15 cellular contexts compared by ENCODE assay signal in the genomic region with DNA sequence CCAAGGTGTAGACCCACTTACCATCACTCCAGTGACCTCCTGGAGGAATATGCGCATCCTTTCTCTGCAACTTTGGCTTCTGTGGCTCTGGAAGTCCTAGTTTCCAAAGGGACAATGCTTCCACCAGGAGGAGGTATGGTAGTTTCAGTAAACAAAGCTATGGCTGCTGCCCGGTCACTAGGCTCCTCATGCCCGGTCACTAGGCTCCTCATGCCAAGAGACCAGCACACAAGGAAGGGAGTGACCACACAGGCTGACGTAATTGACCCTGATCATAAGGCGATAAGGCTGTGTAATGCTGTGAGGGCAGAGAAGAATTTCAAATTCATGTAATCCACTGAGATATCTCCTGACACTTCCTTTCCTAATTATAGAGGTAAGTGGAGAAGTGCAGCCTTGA.
"Had no signal": no experiment of that assay in that cellular context is flagged by ENCODE, and none has a peak within 500 bp of the region (broad histone marks: within the 10 kb centered on the region; RNA-seq: fewer than 3 reads in every experiment).

No MANE protein-coding gene starts in this region.

- H3K27me3 ChIP-seq: dorsolateral prefrontal cortex, esophagus squamous epithelium, left lung had no signal

- DNase-seq: activated CD4-positive, alpha-beta T cell treated with anti-CD3 and anti-CD28 coated beads, Interleukin-2, amount 50 U/mL, for 4 hours; activated effector memory CD4-positive, alpha-beta T cell treated with Interleukin-2 at 50 U/mL for 16 hours; activated T-cell treated with anti-CD3 and anti-CD28 coated beads, Interleukin-2, amount 50 U/mL, for 24 hours; dorsolateral prefrontal cortex; esophagus squamous epithelium; foreskin fibroblast; glutamatergic neuron; left lung; posterior cingulate gyrus; stimulated activated CD4-positive, alpha-beta T cell treated with anti-CD3 and anti-CD28 coated beads, Interleukin-4, amount 100 ng/mL, for 1 hour; stimulated activated CD8-positive, alpha-beta memory T cell treated with anti-CD3 and anti-CD28 coated beads, Interleukin-4, amount 100 ng/mL, for 48 hours; stimulated activated naive CD8-positive, alpha-beta T cell treated with anti-CD3 and anti-CD28 coated beads, Interleukin-15, Interleukin-2, amounts not matched to agents 100 U/mL and 50 U/mL, for 24 hours; T-helper 17 cell had no signal

- FAIRE-seq: urothelium cell line had no signal

- H3K36me3 ChIP-seq: esophagus squamous epithelium, left lung had no signal

- H3K4me3 ChIP-seq: dorsolateral prefrontal cortex, esophagus squamous epithelium, left lung had no signal

- H3K9me3 ChIP-seq: esophagus squamous epithelium, left lung had no signal

- H3K4me1 ChIP-seq: left lung had no signal

- H3K27ac ChIP-seq: dorsolateral prefrontal cortex, left lung had no signal

- ATAC-seq: activated naive CD4-positive, alpha-beta T cell treated with anti-CD3 and anti-CD28 coated beads, Interleukin-2, amount 50 U/mL, for 72 hours; left lung; stimulated activated naive CD8-positive, alpha-beta T cell treated with anti-CD3 and anti-CD28 coated beads, Interleukin-15, Interleukin-2, amounts not matched to agents 100 U/mL and 50 U/mL, for 24 hours; T-helper 17 cell had no signal
